Comparison of ENCODE assay signal across 2 cellular contexts in the genomic region with DNA sequence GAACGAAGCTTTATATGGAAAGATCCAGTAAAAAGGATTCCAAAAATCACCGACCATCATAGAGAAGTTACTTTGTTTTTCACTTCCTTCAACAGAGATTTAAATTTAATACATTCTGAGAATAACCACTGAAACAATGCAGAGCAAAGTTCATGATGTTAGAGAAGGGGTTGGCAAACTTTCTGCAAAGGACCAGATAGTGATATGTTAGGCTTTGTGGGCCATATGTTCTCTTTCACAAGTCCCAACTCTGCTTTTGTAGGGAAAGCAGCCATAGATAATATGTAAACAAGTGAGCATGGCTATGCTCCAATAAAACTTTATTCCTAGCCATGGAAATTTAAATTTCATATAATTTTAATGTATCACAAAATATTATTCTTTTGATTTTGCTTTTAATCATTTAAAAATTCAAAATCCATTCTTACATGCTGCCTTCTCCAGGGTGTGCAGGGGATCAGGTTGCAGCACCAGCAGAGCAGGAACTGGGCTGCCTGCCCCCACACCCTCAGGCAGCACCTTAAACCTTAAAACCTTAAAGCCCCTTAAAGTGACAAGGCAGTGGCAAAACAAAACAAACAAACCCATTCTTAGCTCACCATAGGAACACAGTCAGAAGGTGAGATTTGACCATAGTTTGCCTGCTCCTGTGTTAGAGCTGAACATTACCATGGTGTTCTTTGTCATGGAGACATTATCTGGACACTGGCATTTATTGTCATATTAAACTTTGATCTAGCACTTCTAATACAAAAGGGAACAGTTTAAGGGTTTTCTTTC.
TF ChIP-seq lines count a peak whose summit lies in the region.

No MANE protein-coding gene starts in this region.

TF ChIP-seq in SK-N-SH treated with all-trans-retinoic acid at 6 μM for 48 hours, 23 proteins besides CTCF, POLR2A, EP300 and RAD21 (continued from another document):
- TF ChIP-seq OSR1 (CRISPR knock-in tag; IDR thresholded peaks at IDR 0.05) (no peak), ZFP3 (CRISPR knock-in tag; IDR thresholded peaks at IDR 0.05) (no peak), ZFP30 (CRISPR knock-in tag; IDR thresholded peaks at IDR 0.05) (no peak), ARNTL (CRISPR knock-in tag; IDR thresholded peaks at IDR 0.05; ENCODE audit: borderline replicate concordance, low read depth) (no peak)
- TF ChIP-seq, protein P1, sequence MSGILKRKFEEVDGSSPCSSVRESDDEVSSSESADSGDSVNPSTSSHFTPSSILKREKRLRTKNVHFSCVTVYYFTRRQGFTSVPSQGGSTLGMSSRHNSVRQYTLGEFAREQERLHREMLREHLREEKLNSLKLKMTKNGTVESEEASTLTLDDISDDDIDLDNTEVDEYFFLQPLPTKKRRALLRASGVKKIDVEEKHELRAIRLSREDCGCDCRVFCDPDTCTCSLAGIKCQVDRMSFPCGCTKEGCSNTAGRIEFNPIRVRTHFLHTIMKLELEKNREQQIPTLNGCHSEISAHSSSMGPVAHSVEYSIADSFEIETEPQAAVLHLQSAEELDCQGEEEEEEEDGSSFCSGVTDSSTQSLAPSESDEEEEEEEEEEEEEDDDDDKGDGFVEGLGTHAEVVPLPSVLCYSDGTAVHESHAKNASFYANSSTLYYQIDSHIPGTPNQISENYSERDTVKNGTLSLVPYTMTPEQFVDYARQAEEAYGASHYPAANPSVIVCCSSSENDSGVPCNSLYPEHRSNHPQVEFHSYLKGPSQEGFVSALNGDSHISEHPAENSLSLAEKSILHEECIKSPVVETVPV (CRISPR knock-in tag; IDR thresholded peaks at IDR 0.05) = no peak
- TF ChIP-seq, protein P2, sequence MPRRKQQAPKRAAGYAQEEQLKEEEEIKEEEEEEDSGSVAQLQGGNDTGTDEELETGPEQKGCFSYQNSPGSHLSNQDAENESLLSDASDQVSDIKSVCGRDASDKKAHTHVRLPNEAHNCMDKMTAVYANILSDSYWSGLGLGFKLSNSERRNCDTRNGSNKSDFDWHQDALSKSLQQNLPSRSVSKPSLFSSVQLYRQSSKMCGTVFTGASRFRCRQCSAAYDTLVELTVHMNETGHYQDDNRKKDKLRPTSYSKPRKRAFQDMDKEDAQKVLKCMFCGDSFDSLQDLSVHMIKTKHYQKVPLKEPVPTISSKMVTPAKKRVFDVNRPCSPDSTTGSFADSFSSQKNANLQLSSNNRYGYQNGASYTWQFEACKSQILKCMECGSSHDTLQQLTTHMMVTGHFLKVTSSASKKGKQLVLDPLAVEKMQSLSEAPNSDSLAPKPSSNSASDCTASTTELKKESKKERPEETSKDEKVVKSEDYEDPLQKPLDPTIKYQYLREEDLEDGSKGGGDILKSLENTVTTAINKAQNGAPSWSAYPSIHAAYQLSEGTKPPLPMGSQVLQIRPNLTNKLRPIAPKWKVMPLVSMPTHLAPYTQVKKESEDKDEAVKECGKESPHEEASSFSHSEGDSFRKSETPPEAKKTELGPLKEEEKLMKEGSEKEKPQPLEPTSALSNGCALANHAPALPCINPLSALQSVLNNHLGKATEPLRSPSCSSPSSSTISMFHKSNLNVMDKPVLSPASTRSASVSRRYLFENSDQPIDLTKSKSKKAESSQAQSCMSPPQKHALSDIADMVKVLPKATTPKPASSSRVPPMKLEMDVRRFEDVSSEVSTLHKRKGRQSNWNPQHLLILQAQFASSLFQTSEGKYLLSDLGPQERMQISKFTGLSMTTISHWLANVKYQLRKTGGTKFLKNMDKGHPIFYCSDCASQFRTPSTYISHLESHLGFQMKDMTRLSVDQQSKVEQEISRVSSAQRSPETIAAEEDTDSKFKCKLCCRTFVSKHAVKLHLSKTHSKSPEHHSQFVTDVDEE (CRISPR knock-in tag; IDR thresholded peaks at IDR 0.05) = no peak

TF ChIP-seq in SK-N-SH, 30 proteins besides CTCF, POLR2A, EP300 and RAD21 (continued from another document):
- no peak for TF ChIP-seq REST (IDR thresholded peaks at IDR 0.05; ENCODE audit: low read depth, low read length)
- no peak for TF ChIP-seq RXRA (IDR thresholded peaks at IDR 0.05; ENCODE audit: borderline replicate concordance, low read depth)
- TF ChIP-seq JUND (IDR thresholded peaks at IDR 0.05) = no peak
- TF ChIP-seq TAF1 (IDR thresholded peaks at IDR 0.05; ENCODE audit: borderline replicate concordance, low read depth, low read length) = no peak
- no peak for TF ChIP-seq SIN3A (IDR thresholded peaks at IDR 0.05; ENCODE audit: borderline replicate concordance, low read depth, low read length)
- TF ChIP-seq, protein P3, sequence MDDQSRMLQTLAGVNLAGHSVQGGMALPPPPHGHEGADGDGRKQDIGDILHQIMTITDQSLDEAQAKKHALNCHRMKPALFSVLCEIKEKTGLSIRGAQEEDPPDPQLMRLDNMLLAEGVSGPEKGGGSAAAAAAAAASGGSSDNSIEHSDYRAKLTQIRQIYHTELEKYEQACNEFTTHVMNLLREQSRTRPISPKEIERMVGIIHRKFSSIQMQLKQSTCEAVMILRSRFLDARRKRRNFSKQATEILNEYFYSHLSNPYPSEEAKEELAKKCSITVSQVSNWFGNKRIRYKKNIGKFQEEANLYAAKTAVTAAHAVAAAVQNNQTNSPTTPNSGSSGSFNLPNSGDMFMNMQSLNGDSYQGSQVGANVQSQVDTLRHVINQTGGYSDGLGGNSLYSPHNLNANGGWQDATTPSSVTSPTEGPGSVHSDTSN (IDR thresholded peaks at IDR 0.05) = no peak
- TF ChIP-seq TEAD4 (IDR thresholded peaks at IDR 0.05; ENCODE audit: borderline replicate concordance, insufficient read depth) = no peak
- TF ChIP-seq MEF2A (IDR thresholded peaks at IDR 0.05; ENCODE audit: borderline replicate concordance, low read depth) = no peak
- TF ChIP-seq ZBTB33 (IDR thresholded peaks at IDR 0.05; ENCODE audit: borderline replicate concordance, low read depth) = no peak
- no peak for TF ChIP-seq TCF12 (IDR thresholded peaks at IDR 0.05)
- no peak for TF ChIP-seq FOXM1 (IDR thresholded peaks at IDR 0.05; ENCODE audit: low read depth)
- TF ChIP-seq POLR2AphosphoS5 (IDR thresholded peaks at IDR 0.05; ENCODE audit: low read depth, low read length) = no peak
TF ChIP-seq in SK-N-SH: peak in this region for 0.
